Comparison of ENCODE assay signal across 22 cellular contexts in genomic region chr12:54566792-54567191, GRCh38. TPM values are rescaled to one million over a fixed set of nuclear protein-coding genes. Genes with fewer than 3 reads are reported as not detected.
DNase-seq lines count a peak whose midpoint lies in the region; TF ChIP-seq lines count a peak whose summit lies in the region.
"Had no signal": no experiment of that assay in that cellular context is flagged by ENCODE, and none has a peak within 500 bp of the region (broad histone marks: within the 10 kb centered on the region; RNA-seq: fewer than 3 reads in every experiment).

No MANE protein-coding gene starts in this region.

- H3K4me3 ChIP-seq in HUES48 (ENCODE audit: low read depth, low read length) (no peak overlapping the region), endocrine pancreas (ENCODE audit: control insufficient read depth, insufficient read depth, low read length) (no peak overlapping the region), neural cell (ENCODE audit: low read length) (peak overlapping the region; percentile 36), Caco-2 (ENCODE audit: low read depth, low read length) (no peak overlapping the region)
- H3K4me3 ChIP-seq: BLaER1, GM23248 had no signal

- peaks cover 35% of the 10 kb centered on the region for H3K27me3 ChIP-seq in HUES48 (ENCODE audit: control insufficient read depth, insufficient read depth, low read length)
- H3K27me3 ChIP-seq in endocrine pancreas (ENCODE audit: control insufficient read depth, insufficient read depth, low read length): no peaks in the 10 kb centered on the region
- no peaks in the 10 kb centered on the region for H3K27me3 ChIP-seq in neural cell (ENCODE audit: insufficient read depth, low read depth, low read length)
- no peaks in the 10 kb centered on the region for H3K27me3 ChIP-seq in Caco-2 (replicated peaks; ENCODE audit: control insufficient read depth, insufficient read depth, low read length)
- H3K27me3 ChIP-seq: BLaER1 had no signal

- H3K9ac ChIP-seq in HUES48 (ENCODE audit: low read depth, low read length) (no peak overlapping the region), endocrine pancreas (ENCODE audit: control insufficient read depth, insufficient read depth, low read length) (peak overlapping the region; percentile 30), neural cell (ENCODE audit: low read length) (peak overlapping the region; percentile 55)
- H3K9ac ChIP-seq: BLaER1, GM23248 had no signal

- H3K9me3 ChIP-seq in HUES48 (ENCODE audit: control insufficient read depth, insufficient read depth, low read length): no peaks in the 10 kb centered on the region
- no peaks in the 10 kb centered on the region for H3K9me3 ChIP-seq in endocrine pancreas (ENCODE audit: control insufficient read depth, low read length)
- no peaks in the 10 kb centered on the region for H3K9me3 ChIP-seq in neural cell (ENCODE audit: low read length)
- H3K9me3 ChIP-seq in Caco-2: no peaks in the 10 kb centered on the region
- H3K9me3 ChIP-seq: BLaER1 had no signal

- no peak for TF ChIP-seq RAD21 in neural cell (conservative IDR thresholded peaks at IDR 0.05)

- BruUV-seq in Caco-2 (replicated peaks; lab: Mats Ljungman, UMichigan): no TSS peak

- peak overlapping the region; percentile 97 for H3K27ac ChIP-seq in HUES48 (ENCODE audit: low read depth, low read length)
- H3K27ac ChIP-seq in neural cell (ENCODE audit: low read length): peak overlapping the region; percentile 42
- H3K27ac ChIP-seq: BLaER1, GM23248 had no signal

- H3K4me1 ChIP-seq in HUES48 (ENCODE audit: control insufficient read depth, insufficient read depth, low read length): peaks cover 35% of the 10 kb centered on the region
- H3K4me1 ChIP-seq in endocrine pancreas (ENCODE audit: control insufficient read depth, insufficient read depth, low read length): peaks cover 16% of the 10 kb centered on the region
- no peaks in the 10 kb centered on the region for H3K4me1 ChIP-seq in Caco-2

- TF ChIP-seq CTCF in brain (conservative IDR thresholded peaks at IDR 0.05) (no peak), neural cell (IDR thresholded peaks at IDR 0.05; ENCODE audit: poor library complexity, severe bottlenecking) (no peak), Caco-2 (IDR thresholded peaks at IDR 0.05; ENCODE audit: insufficient read depth in 1 of 2, low read depth in 1 of 2, low read length in 1 of 2, severe bottlenecking in 1 of 2, unreplicated experiment in 1 of 2) (no peak)

- intact Hi-C loops in Caco-2 (cut with micrococcal nuclease; ENCODE audit: unreplicated experiment): no loop called here

- H3K4me3 Mint-ChIP-seq in brain (peak overlapping the region in 2 of 5 experiments; percentile 49 to 54), Caco-2 (ENCODE audit: unreplicated experiment) (no peak overlapping the region)
- H3K4me3 Mint-ChIP-seq: CD14-positive monocyte; CD4-positive, alpha-beta memory T cell had no signal

- H3K9me2 ChIP-seq in neural cell (ENCODE audit: insufficient read depth, low read length): no peaks in the 10 kb centered on the region

- H3K36me3 Mint-ChIP-seq in brain (peaks cover 5% of the 10 kb centered on the region), Caco-2 (ENCODE audit: insufficient read depth, unreplicated experiment) (no peaks in the 10 kb centered on the region)

- no peak overlapping the region for H3K4me2 ChIP-seq in neural cell (ENCODE audit: low read length)
- H3K4me2 ChIP-seq: BLaER1 had no signal

- CTCF ChIA-PET in Caco-2 (lab: Charles Lee): interaction anchor here (0.6 to 0.8 kb wide), 2 partner anchors 18 to 199 kb away, joined by 3 read pairs; no protein-coding TSS in a partner anchor

- no peaks in the 10 kb centered on the region for H4K20me1 ChIP-seq in neural cell (ENCODE audit: insufficient read depth)
- H4K20me1 ChIP-seq: BLaER1 had no signal

- H3K36me3 ChIP-seq in HUES48 (ENCODE audit: control insufficient read depth, insufficient read depth, low read length): no peaks in the 10 kb centered on the region
- no peaks in the 10 kb centered on the region for H3K36me3 ChIP-seq in endocrine pancreas (ENCODE audit: control insufficient read depth, insufficient read depth, low read length)
- H3K36me3 ChIP-seq in neural cell (ENCODE audit: insufficient read depth, low read length): no peaks in the 10 kb centered on the region
- no peaks in the 10 kb centered on the region for H3K36me3 ChIP-seq in Caco-2 (ENCODE audit: control insufficient read depth, insufficient read depth, low read length)

- H3K27ac Mint-ChIP-seq in brain (peak overlapping the region in 4 of 5 experiments; percentile 81 to 98 (median 87)), Caco-2 (ENCODE audit: unreplicated experiment) (no peak overlapping the region)
- H3K27ac Mint-ChIP-seq: CD14-positive monocyte had no signal

- H3F3A ChIP-seq in neural cell (ENCODE audit: insufficient read depth, low read length, poor library complexity, severe bottlenecking): no peaks in the 10 kb centered on the region

- no peak for DNase-seq in HT-29 (ENCODE audit: low spot score)
- no peak for DNase-seq in NCI-H2171 treated with DMSO at 0.1 percent for 48 hours (lab: John Stamatoyannopoulos, UW)
- no peak for DNase-seq in NCI-H510A (lab: John Stamatoyannopoulos, UW)
- DNase-seq in Caco-2: no peak
- DNase-seq: 8988T; Calu3; CD4-positive, alpha-beta memory T cell; DMS53; DND-41; EL; GM23248; HCEC 1CT; IMR-90; KBM-7 had no signal

- H3K27me3 Mint-ChIP-seq in brain: no peaks in the 10 kb centered on the region
- H3K27me3 Mint-ChIP-seq in Caco-2 (ENCODE audit: insufficient read depth, unreplicated experiment): peaks cover 39% of the 10 kb centered on the region
- H3K27me3 Mint-ChIP-seq: CD4-positive, alpha-beta memory T cell had no signal

- no peaks in the 10 kb centered on the region for H3K79me2 ChIP-seq in neural cell (replicated peaks; ENCODE audit: insufficient read depth, low read length)

- no peak for TF ChIP-seq EP300 in neural cell (conservative IDR thresholded peaks at IDR 0.05; ENCODE audit: poor library complexity, severe bottlenecking)

- H3K4me1 Mint-ChIP-seq in brain: peaks cover 65% of the 10 kb centered on the region
- no peaks in the 10 kb centered on the region for H3K4me1 Mint-ChIP-seq in Caco-2 (ENCODE audit: low read depth, unreplicated experiment)

- H3K9me3 Mint-ChIP-seq in brain (peaks cover 0 to 2% (median 0%) of the 10 kb centered on the region in 5 experiments), Caco-2 (ENCODE audit: unreplicated experiment) (no peaks in the 10 kb centered on the region)
- H3K9me3 Mint-ChIP-seq: CD4-positive, alpha-beta memory T cell had no signal

- POLR2A ChIA-PET in Caco-2 (lab: Charles Lee): no interaction called here

- peak overlapping the region; percentile 74 for H2AFZ ChIP-seq in neural cell (ENCODE audit: low read depth, low read length)
- H2AFZ ChIP-seq: GM23248 had no signal

TF ChIP-seq in neural cell, 6 proteins besides CTCF, POLR2A, EP300 and RAD21:
- no peak for TF ChIP-seq TAF1 (IDR thresholded peaks at IDR 0.05; ENCODE audit: low read depth)
- no peak for TF ChIP-seq POLR2AphosphoS5 (IDR thresholded peaks at IDR 0.05)
- TF ChIP-seq SMC3 (conservative IDR thresholded peaks at IDR 0.05; ENCODE audit: poor library complexity): no peak
- TF ChIP-seq REST (IDR thresholded peaks at IDR 0.05; ENCODE audit: borderline replicate concordance): no peak
- no peak for TF ChIP-seq MXI1 (conservative IDR thresholded peaks at IDR 0.05; ENCODE audit: poor library complexity, severe bottlenecking)
- TF ChIP-seq EZH2 (IDR thresholded peaks at IDR 0.05; ENCODE audit: borderline replicate concordance, insufficient read depth, low read length, poor library complexity, severe bottlenecking): no peak

RNA-seq across cellular contexts. Expression of gene PDE1B, which starts 17.4 kb away (rescaled TPM):
- polyA plus RNA-seq in brain (ENCODE audit: insufficient read depth, low read depth, low replicate concordance) (17.9 TPM), neural cell (9.2 and 14.0 TPM in 2 replicates)
- polyA minus RNA-seq in neural cell: 6.4 and 8.8 TPM in 2 replicates
- not detected in 2 replicates for total RNA-seq in HT-29 (2014; rRNA removed; shearing (Covaris generic))
- total RNA-seq in Caco-2 (2022): not detected in 2 replicates
- total RNA-seq: Calu3, G401, GM23248, IMR-90 had no signal
- polyA plus RNA-seq: AG04450, GM23248, IMR-90 had no signal

RNA-seq across cellular contexts. Expression of gene PPP1R1A, which starts 21.7 kb away (rescaled TPM):
- polyA plus RNA-seq in brain (ENCODE audit: insufficient read depth, low read depth, low replicate concordance) (16.0 TPM), neural cell (28.9 and 29.6 TPM in 2 replicates)
- 15.6 and 17.9 TPM in 2 replicates for polyA minus RNA-seq in neural cell
- total RNA-seq in HT-29 (2014; rRNA removed; shearing (Covaris generic)): not detected in 2 replicates
- total RNA-seq in Caco-2 (2022): 0.43 TPM in 1 of 2 replicates, not detected in the other
- total RNA-seq: CD4-positive, alpha-beta memory T cell; G401; GM23248; IMR-90 had no signal
- polyA plus RNA-seq: AG04450; CD14-positive monocyte; CD4-positive, alpha-beta memory T cell; GM23248; IMR-90 had no signal
